In the genomic region with DNA sequence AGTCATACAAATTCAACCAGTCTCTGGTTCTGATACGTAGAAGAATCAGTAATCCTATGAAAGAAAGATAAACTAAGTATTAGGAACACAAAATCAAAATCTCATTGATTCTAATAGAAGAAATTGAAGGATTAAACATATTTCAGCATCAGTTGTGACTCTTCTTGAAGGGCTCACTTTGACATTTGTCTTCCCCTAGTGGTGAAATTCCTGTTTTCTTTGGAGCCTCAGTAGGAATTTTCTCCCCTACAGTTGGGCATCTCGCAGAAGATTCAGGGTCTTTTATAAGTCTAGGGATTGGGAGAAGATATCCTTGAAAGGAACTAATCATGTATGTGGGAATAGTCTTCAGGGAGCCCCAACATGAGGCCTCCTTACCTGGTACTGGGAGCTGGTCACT, we compare ENCODE assay signal across 21 cellular contexts. TPM values are rescaled to one million over a fixed set of nuclear protein-coding genes. Genes with fewer than 3 reads are reported as not detected.
DNase-seq lines count a peak whose midpoint lies in the region; TF ChIP-seq lines count a peak whose summit lies in the region.
"Had no signal": no experiment of that assay in that cellular context is flagged by ENCODE, and none has a peak within 500 bp of the region (broad histone marks: within the 10 kb centered on the region; RNA-seq: fewer than 3 reads in every experiment).

No MANE protein-coding gene starts in this region.

- peak; percentile 28; the same call in 1 of the 2 replicates for TF ChIP-seq CTCF in WERI-Rb-1 (IDR thresholded peaks at IDR 0.05; ENCODE audit: low read depth, low read length)
- peak; percentile 32 for TF ChIP-seq CTCF in hepatocyte (IDR thresholded peaks at IDR 0.05; ENCODE audit: poor library complexity)
- peak; percentile 6 for TF ChIP-seq CTCF in smooth muscle cell (IDR thresholded peaks at IDR 0.05; ENCODE audit: borderline replicate concordance, insufficient read depth, poor library complexity, severe bottlenecking)

- H4K20me1 ChIP-seq in hepatocyte (ENCODE audit: insufficient read depth, poor library complexity, severe bottlenecking), result no peaks in the 10 kb centered on the region
- no peaks in the 10 kb centered on the region for H4K20me1 ChIP-seq in smooth muscle cell (ENCODE audit: low read depth)

- 67% methylated on average over 2 of the region's 2 CpGs for WGBS in hepatocyte (ENCODE audit: low lambda C conversion rate, missing lambda C conversion rate)
- 75% methylated on average over 2 of the region's 2 CpGs for WGBS in smooth muscle cell (ENCODE audit: low lambda C conversion rate)

- no peaks in the 10 kb centered on the region for H3K9me2 ChIP-seq in hepatocyte (replicated peaks; ENCODE audit: insufficient read depth)

- no peak overlapping the region for H3K9ac ChIP-seq in smooth muscle cell (ENCODE audit: low read depth)

- DNase-seq in NCI-H748 (lab: John Stamatoyannopoulos, UW; ENCODE audit: unreplicated experiment) (peak; percentile 8), NCI-H748 treated with DMSO at 0.1 percent for 48 hours (lab: John Stamatoyannopoulos, UW) (no peak), WERI-Rb-1 (no peak), hepatocyte (ENCODE audit: low spot score) (no peak), smooth muscle cell (lab: John Stamatoyannopoulos, UW; ENCODE audit: unreplicated experiment) (no peak), SHP77 (lab: John Stamatoyannopoulos, UW) (no peak), NCI-H226 (no peak), SIG-M5 treated with dmso at 0.1 percent for 504 hours (lab: John Stamatoyannopoulos, UW; ENCODE audit: unreplicated experiment) (no peak)
- DNase-seq: activated CD4-positive, alpha-beta T cell treated with anti-CD3 and anti-CD28 coated beads, Interleukin-2, amount 10 ng/mL, durations not matched to agents 7 days and 5 days; activated CD8-positive, alpha-beta memory T cell treated with anti-CD3 and anti-CD28 coated beads, Interleukin-2, amount 50 U/mL, for 48 hours; activated naive CD4-positive, alpha-beta T cell treated with anti-CD3 and anti-CD28 coated beads for 36 hours; EL; erythroblast; NCI-H446 treated with DMSO at 0.1 percent for 48 hours; nephron progenitor cell; OCI-M1; stimulated activated naive CD4-positive, alpha-beta T cell; transverse colon had no signal

- H3F3A ChIP-seq in smooth muscle cell (ENCODE audit: low read depth), result no peaks in the 10 kb centered on the region

- H3K27me3 ChIP-seq in WERI-Rb-1 (ENCODE audit: insufficient read depth, low read depth, severe bottlenecking) (no peaks in the 10 kb centered on the region), hepatocyte (no peaks in the 10 kb centered on the region), smooth muscle cell (ENCODE audit: low read depth) (no peaks in the 10 kb centered on the region)
- H3K27me3 ChIP-seq: transverse colon had no signal

- H3K27ac ChIP-seq in WERI-Rb-1 (no peak overlapping the region), hepatocyte (no peak overlapping the region), smooth muscle cell (ENCODE audit: low read depth) (no peak overlapping the region)
- H3K27ac ChIP-seq: transverse colon had no signal

- H2AFZ ChIP-seq in hepatocyte (no peak overlapping the region), smooth muscle cell (ENCODE audit: low read depth) (no peak overlapping the region)

- no peak overlapping the region for H3K4me2 ChIP-seq in hepatocyte
- no peak overlapping the region for H3K4me2 ChIP-seq in smooth muscle cell

- H3K79me2 ChIP-seq in hepatocyte (no peaks in the 10 kb centered on the region), smooth muscle cell (ENCODE audit: low read depth) (no peaks in the 10 kb centered on the region)

- H3K36me3 ChIP-seq in WERI-Rb-1 (no peaks in the 10 kb centered on the region), hepatocyte (replicated peaks; ENCODE audit: insufficient read depth, low read depth) (no peaks in the 10 kb centered on the region), smooth muscle cell (ENCODE audit: low read depth) (no peaks in the 10 kb centered on the region)
- H3K36me3 ChIP-seq: transverse colon had no signal

- H3K4me1 ChIP-seq in hepatocyte (ENCODE audit: insufficient read depth) (no peaks in the 10 kb centered on the region), smooth muscle cell (ENCODE audit: low read depth) (no peaks in the 10 kb centered on the region)
- H3K4me1 ChIP-seq: transverse colon had no signal

- H3K4me3 ChIP-seq in WERI-Rb-1 (ENCODE audit: low read depth, low read length) (no peak overlapping the region), hepatocyte (no peak overlapping the region), smooth muscle cell (no peak overlapping the region)
- H3K4me3 ChIP-seq: transverse colon had no signal

- no peaks in the 10 kb centered on the region for H3K9me3 ChIP-seq in WERI-Rb-1 (ENCODE audit: severe bottlenecking)
- no peaks in the 10 kb centered on the region for H3K9me3 ChIP-seq in hepatocyte (ENCODE audit: low read depth)
- no peaks in the 10 kb centered on the region for H3K9me3 ChIP-seq in smooth muscle cell (replicated peaks; ENCODE audit: low read depth)
- H3K9me3 ChIP-seq: transverse colon had no signal

RNA-seq across cellular contexts. Expression of gene CRYGB, which starts 2.8 kb away (rescaled TPM):
- total RNA-seq in hepatocyte, result not detected in 2 replicates
- not detected in 2 replicates for polyA plus RNA-seq in hepatocyte
- total RNA-seq in smooth muscle cell, result not detected in 2 replicates
- polyA plus RNA-seq in smooth muscle cell, result not detected in 2 replicates
- total RNA-seq: activated CD4-positive, alpha-beta T cell treated with anti-CD3 and anti-CD28 coated beads, Interleukin-2, amount 10 ng/mL, durations not matched to agents 7 days and 5 days; activated naive CD4-positive, alpha-beta T cell treated with anti-CD3 and anti-CD28 coated beads for 36 hours; M059J; mesenteric fat pad; renal cortical epithelial cell; transverse colon had no signal

RNA-seq across cellular contexts. Expression of gene CRYGA, which starts 14.6 kb away (rescaled TPM):
- total RNA-seq in hepatocyte (not detected in 2 replicates), smooth muscle cell (not detected in 2 replicates)
- polyA plus RNA-seq in hepatocyte (not detected in 2 replicates), smooth muscle cell (not detected in 2 replicates)
- total RNA-seq: activated CD4-positive, alpha-beta T cell treated with anti-CD3 and anti-CD28 coated beads, Interleukin-2, amount 10 ng/mL, durations not matched to agents 7 days and 5 days; activated naive CD4-positive, alpha-beta T cell treated with anti-CD3 and anti-CD28 coated beads for 36 hours; M059J; mesenteric fat pad; renal cortical epithelial cell; transverse colon had no signal

RNA-seq across cellular contexts. Expression of gene CRYGC, which starts 19.2 kb away (rescaled TPM):
- total RNA-seq in hepatocyte, result 1.3 TPM in 1 of 2 replicates, not detected in the other
- 1.3 TPM in 2 replicates for polyA plus RNA-seq in hepatocyte
- total RNA-seq in smooth muscle cell, result not detected in 2 replicates
- polyA plus RNA-seq in smooth muscle cell, result not detected in 2 replicates
- total RNA-seq: activated CD4-positive, alpha-beta T cell treated with anti-CD3 and anti-CD28 coated beads, Interleukin-2, amount 10 ng/mL, durations not matched to agents 7 days and 5 days; activated naive CD4-positive, alpha-beta T cell treated with anti-CD3 and anti-CD28 coated beads for 36 hours; M059J; mesenteric fat pad; renal cortical epithelial cell; transverse colon had no signal

RNA-seq across cellular contexts. Expression of gene CRYGD, which starts 24.5 kb away (rescaled TPM):
- total RNA-seq in hepatocyte (not detected in 2 replicates), smooth muscle cell (not detected in 2 replicates)
- polyA plus RNA-seq in hepatocyte (0.47 and 0.85 TPM in 2 replicates), smooth muscle cell (not detected in 2 replicates)
- total RNA-seq: activated CD4-positive, alpha-beta T cell treated with anti-CD3 and anti-CD28 coated beads, Interleukin-2, amount 10 ng/mL, durations not matched to agents 7 days and 5 days; activated naive CD4-positive, alpha-beta T cell treated with anti-CD3 and anti-CD28 coated beads for 36 hours; M059J; mesenteric fat pad; renal cortical epithelial cell; transverse colon had no signal

RNA-seq across cellular contexts. Expression of gene C2orf80, which starts 41.0 kb away (rescaled TPM):
- not detected in 2 replicates for total RNA-seq in hepatocyte
- not detected in 2 replicates for polyA plus RNA-seq in hepatocyte
- total RNA-seq in smooth muscle cell, result not detected in 2 replicates
- polyA plus RNA-seq in smooth muscle cell, result not detected in 2 replicates
- total RNA-seq: activated CD4-positive, alpha-beta T cell treated with anti-CD3 and anti-CD28 coated beads, Interleukin-2, amount 10 ng/mL, durations not matched to agents 7 days and 5 days; activated naive CD4-positive, alpha-beta T cell treated with anti-CD3 and anti-CD28 coated beads for 36 hours; M059J; mesenteric fat pad; renal cortical epithelial cell; transverse colon had no signal
